Comparison of ENCODE assay signal across 8 cellular contexts in genomic region chr2:120442923-120443571, GRCh38.
DNase-seq lines count a peak whose midpoint lies in the region; ATAC-seq and TF ChIP-seq lines count a peak whose summit lies in the region.
"Had no signal": no experiment of that assay in that cellular context is flagged by ENCODE, and none has a peak within 500 bp of the region (broad histone marks: within the 10 kb centered on the region; RNA-seq: fewer than 3 reads in every experiment).

No MANE protein-coding gene starts in this region.

- H3K27me3 ChIP-seq in left lung (peaks cover 18 to 64% of the 10 kb centered on the region in 2 donors), subcutaneous abdominal adipose tissue (ENCODE audit: control insufficient read depth in 5 of 5, insufficient read depth in 4 of 5, low read length in 5 of 5) (peaks cover 0 to 24% (median 14%) of the 10 kb centered on the region in 5 donors)

- H3K36me3 ChIP-seq in left lung (no peaks in the 10 kb centered on the region), subcutaneous abdominal adipose tissue (ENCODE audit: control insufficient read depth in 5 of 5, insufficient read depth in 5 of 5, low read length in 5 of 5) (no peaks in the 10 kb centered on the region)
- H3K36me3 ChIP-seq: SJSA1 had no signal

- H3K27ac ChIP-seq in left lung = peak overlapping the region in 1 of 2 donors; percentile 10
- H3K27ac ChIP-seq in subcutaneous abdominal adipose tissue (ENCODE audit: low read depth, low read length) = no peak overlapping the region
- H3K27ac ChIP-seq: SJSA1 had no signal

- H3K4me3 ChIP-seq in cardiac fibroblast (replicated peaks in 1 of 2; ENCODE audit: low read depth in 2 of 2, low read length in 2 of 2) (peak overlapping the region; percentile 16 to 21), left lung (peak overlapping the region; percentile 13 to 27), subcutaneous abdominal adipose tissue (ENCODE audit: low read depth in 1 of 5, low read length in 5 of 5) (peak overlapping the region; percentile 42 to 55 (median 46))
- H3K4me3 ChIP-seq: SJSA1 had no signal

- no peak for TF ChIP-seq CTCF in cardiac fibroblast (IDR thresholded peaks at IDR 0.05; ENCODE audit: low read depth, low read length)
- TF ChIP-seq CTCF in left lung (IDR thresholded peaks at IDR 0.05) = no peak

- DNase-seq in NCI-H774 (lab: John Stamatoyannopoulos, UW) = peak; percentile 90
- DNase-seq in cardiac fibroblast (ENCODE audit: low read depth in 2 of 2) = no peak
- peak; percentile 85 to 93 for DNase-seq in left lung
- no peak for DNase-seq in NCI-H82 (lab: John Stamatoyannopoulos, UW)

- intact Hi-C loops in left lung (cut with DNase I) = no loop called here

- ATAC-seq in left lung = peak; percentile 99
- ATAC-seq in GM19395 (IDR thresholded peaks at IDR 0.05; ENCODE audit: unreplicated experiment) = no peak
- ATAC-seq in GM18517 (IDR thresholded peaks at IDR 0.05; ENCODE audit: unreplicated experiment) = no peak

- H3K9me3 ChIP-seq in left lung = no peaks in the 10 kb centered on the region
- H3K9me3 ChIP-seq in subcutaneous abdominal adipose tissue (ENCODE audit: control insufficient read depth in 5 of 5, low read length in 5 of 5) = no peaks in the 10 kb centered on the region

- peak overlapping the region in 1 of 5 donors; percentile 31 for H3K9ac ChIP-seq in subcutaneous abdominal adipose tissue (ENCODE audit: low read length in 5 of 5)

- H3K4me1 ChIP-seq in left lung (peaks cover 3 to 11% of the 10 kb centered on the region in 2 donors), subcutaneous abdominal adipose tissue (ENCODE audit: control insufficient read depth in 5 of 5, insufficient read depth in 5 of 5, low read length in 5 of 5) (peaks cover 3 to 19% (median 15%) of the 10 kb centered on the region in 5 donors)

Comparison
In these comparisons a context has a peak if more than half of its experiments do, and no peak if none do; other contexts are left out.
1. DNase-seq: peak in NCI-H774 (single experiment) and left lung (2 of 2); none in cardiac fibroblast (0 of 2) and NCI-H82 (single experiment).
2. Peak in every context shown above with its lines, with median percentiles within 50 percentile points of each other: H3K4me3 ChIP-seq.